Comparison of ENCODE assay signal across 8 cellular contexts in genomic region chr5:150411245-150411979, GRCh38. TPM values are rescaled to one million over a fixed set of nuclear protein-coding genes. Genes with fewer than 3 reads are reported as not detected.
DNase-seq lines count a peak whose midpoint lies in the region; ATAC-seq, FAIRE-seq and TF ChIP-seq lines count a peak whose summit lies in the region.

No MANE protein-coding gene starts in this region.

- H3K4me1 Mint-ChIP-seq in CD8-positive, alpha-beta T cell (ENCODE audit: low read depth), result peaks cover 45% of the 10 kb centered on the region
- peaks cover 41% of the 10 kb centered on the region for H3K4me1 Mint-ChIP-seq in activated CD4-positive, alpha-beta memory T cell treated with anti-CD3 and anti-CD28 coated beads, Interleukin-2, amount 10 ng/mL, durations not matched to agents 7 days and 5 days

- DNase-seq in CD8-positive, alpha-beta T cell, result peak; percentile 51 to 78 (median 68)
- DNase-seq in activated CD4-positive, alpha-beta memory T cell treated with anti-CD3 and anti-CD28 coated beads, Interleukin-2, amount 10 ng/mL, durations not matched to agents 7 days and 5 days, result peak; percentile 86
- DNase-seq in esophagus squamous epithelium (lab: John Stamatoyannopoulos, UW) (no peak), small intestine (peak; percentile 62), posterior vena cava (ENCODE audit: low spot score) (no peak), NCI-H1694 (lab: John Stamatoyannopoulos, UW) (no peak), NCI-H2171 treated with DMSO at 0.1 percent for 48 hours (lab: John Stamatoyannopoulos, UW) (no peak)

- H3K36me3 ChIP-seq in CD8-positive, alpha-beta T cell (ENCODE audit: insufficient read depth, low read length), result peaks cover 6% of the 10 kb centered on the region
- H3K36me3 ChIP-seq in HUES48 (ENCODE audit: control insufficient read depth, insufficient read depth, low read length) (no peaks in the 10 kb centered on the region), esophagus squamous epithelium (peaks cover 0 to 8% (median under 1%) of the 10 kb centered on the region in 3 donors), small intestine (ENCODE audit: control insufficient read depth in 2 of 2, insufficient read depth in 2 of 2, low read length in 2 of 2) (peaks cover 0 to 2% of the 10 kb centered on the region in 2 donors)

- FAIRE-seq in small intestine (lab: Jason Lieb, UNC), result no peak

- H3K9me3 ChIP-seq in CD8-positive, alpha-beta T cell (ENCODE audit: low read length), result no peaks in the 10 kb centered on the region
- H3K9me3 ChIP-seq in HUES48 (ENCODE audit: control insufficient read depth, insufficient read depth, low read length) (no peaks in the 10 kb centered on the region), esophagus squamous epithelium (no peaks in the 10 kb centered on the region), small intestine (ENCODE audit: control insufficient read depth, low read depth) (no peaks in the 10 kb centered on the region)

- peak overlapping the region; percentile 94 for H3K27ac ChIP-seq in CD8-positive, alpha-beta T cell (ENCODE audit: low read depth, low read length)
- H3K27ac ChIP-seq in HUES48 (ENCODE audit: low read depth, low read length), result peak overlapping the region; percentile 59
- peak overlapping the region; percentile 81 to 95 (median 84) for H3K27ac ChIP-seq in esophagus squamous epithelium
- peak overlapping the region; percentile 96 for H3K27ac ChIP-seq in small intestine (ENCODE audit: low read depth in 1 of 2, low read length in 1 of 2)

- H3K27me3 ChIP-seq in CD8-positive, alpha-beta T cell (ENCODE audit: insufficient read depth, low read length), result no peaks in the 10 kb centered on the region
- no peaks in the 10 kb centered on the region for H3K27me3 ChIP-seq in HUES48 (ENCODE audit: control insufficient read depth, insufficient read depth, low read length)
- H3K27me3 ChIP-seq in esophagus squamous epithelium, result no peaks in the 10 kb centered on the region
- no peaks in the 10 kb centered on the region for H3K27me3 ChIP-seq in small intestine (ENCODE audit: control insufficient read depth in 2 of 2, insufficient read depth in 2 of 2, low read length in 2 of 2)

- ATAC-seq in CD8-positive, alpha-beta T cell, result no peak

- H3K9me3 Mint-ChIP-seq in CD8-positive, alpha-beta T cell, result no peaks in the 10 kb centered on the region
- no peaks in the 10 kb centered on the region for H3K9me3 Mint-ChIP-seq in activated CD4-positive, alpha-beta memory T cell treated with anti-CD3 and anti-CD28 coated beads, Interleukin-2, amount 10 ng/mL, durations not matched to agents 7 days and 5 days

- H3K4me3 Mint-ChIP-seq in CD8-positive, alpha-beta T cell, result peak overlapping the region; percentile 100
- H3K4me3 Mint-ChIP-seq in activated CD4-positive, alpha-beta memory T cell treated with anti-CD3 and anti-CD28 coated beads, Interleukin-2, amount 10 ng/mL, durations not matched to agents 7 days and 5 days, result peak overlapping the region; percentile 94

- H3K36me3 Mint-ChIP-seq in CD8-positive, alpha-beta T cell, result peaks cover 34% of the 10 kb centered on the region
- peaks cover 36% of the 10 kb centered on the region for H3K36me3 Mint-ChIP-seq in activated CD4-positive, alpha-beta memory T cell treated with anti-CD3 and anti-CD28 coated beads, Interleukin-2, amount 10 ng/mL, durations not matched to agents 7 days and 5 days (ENCODE audit: low read depth)

- POLR2A ChIA-PET in CD8-positive, alpha-beta T cell (lab: Charles Lee), result interaction anchor here (0.5 to 2.5 kb wide), 6 partner anchors 10 to 1357 kb away, joined by 3 to 12 read pairs (median 4); partner anchors contain the start of genes RPS14 and TCOF1
- POLR2A ChIA-PET in activated CD4-positive, alpha-beta memory T cell treated with anti-CD3 and anti-CD28 coated beads, Interleukin-2, amount 10 ng/mL, durations not matched to agents 7 days and 5 days (lab: Charles Lee), result interaction anchor here (0.9 to 5.5 kb wide), 16 partner anchors 9 to 802 kb away, joined by 3 to 74 read pairs (median 7); partner anchors contain the start of genes HMGXB3, RBM22, RPS14 and TCOF1

- intact Hi-C loops in CD8-positive, alpha-beta T cell (cut with DNase I, micrococcal nuclease), result loop anchor here in 1 of 2 experiments (5.0 kb wide), 1 partner anchor 679 kb away; the partner anchor contains the start of gene PPARGC1B
- intact Hi-C loops in esophagus squamous epithelium (cut with DNase I), result no loop called here
- intact Hi-C loops in posterior vena cava (cut with DNase I), result no loop called here

- peak in 1 of 4 donors; percentile 32 for TF ChIP-seq POLR2A in esophagus squamous epithelium (IDR thresholded peaks at IDR 0.05)

- CTCF ChIA-PET in CD8-positive, alpha-beta T cell (lab: Charles Lee), result interaction anchor here (1.3 to 2.3 kb wide), 4 partner anchors 12 to 46 kb away, joined by 4 to 9 read pairs (median 6); no protein-coding TSS in a partner anchor
- CTCF ChIA-PET in activated CD4-positive, alpha-beta memory T cell treated with anti-CD3 and anti-CD28 coated beads, Interleukin-2, amount 10 ng/mL, durations not matched to agents 7 days and 5 days (lab: Charles Lee), result interaction anchor here (0.7 to 2.7 kb wide), 11 partner anchors 8 to 248 kb away, joined by 3 to 14 read pairs (median 6); no protein-coding TSS in a partner anchor

- peaks cover 39% of the 10 kb centered on the region for H3K4me1 ChIP-seq in CD8-positive, alpha-beta T cell (ENCODE audit: insufficient read depth, low read length)
- H3K4me1 ChIP-seq in HUES48 (ENCODE audit: control insufficient read depth, insufficient read depth, low read length) (peaks cover 27% of the 10 kb centered on the region), esophagus squamous epithelium (peaks cover 16 to 69% (median 38%) of the 10 kb centered on the region in 3 donors), small intestine (ENCODE audit: control insufficient read depth in 2 of 2, insufficient read depth in 1 of 2, low read depth in 1 of 2, low read length in 1 of 2) (no peaks in the 10 kb centered on the region)

- no peak overlapping the region for H3K9ac ChIP-seq in HUES48 (ENCODE audit: low read depth, low read length)

- peak overlapping the region; percentile 88 for H3K4me3 ChIP-seq in CD8-positive, alpha-beta T cell (ENCODE audit: low read depth, low read length)
- H3K4me3 ChIP-seq in HUES48 (ENCODE audit: low read depth, low read length) (no peak overlapping the region), esophagus squamous epithelium (peak overlapping the region; percentile 42 to 64 (median 50)), small intestine (ENCODE audit: low read depth in 1 of 2, low read length in 2 of 2) (peak overlapping the region; percentile 45 to 77)

- TF ChIP-seq CTCF in CD8-positive, alpha-beta T cell (IDR thresholded peaks at IDR 0.05), result no peak
- no peak for TF ChIP-seq CTCF in esophagus squamous epithelium (IDR thresholded peaks at IDR 0.05)

- H3K27ac Mint-ChIP-seq in CD8-positive, alpha-beta T cell, result peak overlapping the region; percentile 100
- H3K27ac Mint-ChIP-seq in activated CD4-positive, alpha-beta memory T cell treated with anti-CD3 and anti-CD28 coated beads, Interleukin-2, amount 10 ng/mL, durations not matched to agents 7 days and 5 days, result peak overlapping the region; percentile 97

- WGBS in esophagus squamous epithelium, 2 donors, result 40 to 67% methylated on average over 5 of the region's 5 CpGs
- 30 to 48% (median 32%) methylated on average over 5 of the region's 5 CpGs for WGBS in small intestine, 3 donors

- no peaks in the 10 kb centered on the region for H3K27me3 Mint-ChIP-seq in CD8-positive, alpha-beta T cell (ENCODE audit: low read depth)
- no peaks in the 10 kb centered on the region for H3K27me3 Mint-ChIP-seq in activated CD4-positive, alpha-beta memory T cell treated with anti-CD3 and anti-CD28 coated beads, Interleukin-2, amount 10 ng/mL, durations not matched to agents 7 days and 5 days

RNA-seq across cellular contexts. Expression of gene CD74, which starts 1.3 kb away (rescaled TPM):
- 100 to 1,000 TPM; 401 to 411 TPM for total RNA-seq in CD8-positive, alpha-beta T cell
- 1,000 to 10,000 TPM; 1,158 to 1,180 TPM for total RNA-seq in activated CD4-positive, alpha-beta memory T cell treated with anti-CD3 and anti-CD28 coated beads, Interleukin-2, amount 10 ng/mL, durations not matched to agents 7 days and 5 days
- total RNA-seq in esophagus squamous epithelium, result 1,000 to 10,000 TPM in 1 of 4 donors, 100 to 1,000 TPM in 2, 10 to 100 TPM in 1; 91.0 to 1,037 (median 261) TPM
- 100 to 1,000 TPM; 288 to 939 (median 792) TPM for polyA plus RNA-seq in small intestine
- total RNA-seq in posterior vena cava, result 100 to 1,000 TPM; 279 to 566 TPM

RNA-seq across cellular contexts. Expression of gene RPS14, which starts 38.1 kb away (rescaled TPM):
- total RNA-seq in CD8-positive, alpha-beta T cell, result 1,000 to 10,000 TPM; 5,604 to 5,613 TPM
- total RNA-seq in activated CD4-positive, alpha-beta memory T cell treated with anti-CD3 and anti-CD28 coated beads, Interleukin-2, amount 10 ng/mL, durations not matched to agents 7 days and 5 days, result 1,000 to 10,000 TPM; 2,316 to 2,367 TPM
- 1,000 to 10,000 TPM; 1,098 to 4,026 (median 2,484) TPM for total RNA-seq in esophagus squamous epithelium
- 1,000 to 10,000 TPM; 2,980 to 5,825 (median 5,408) TPM for polyA plus RNA-seq in small intestine
- 1,000 to 10,000 TPM; 1,337 to 1,411 TPM for total RNA-seq in posterior vena cava

RNA-seq across cellular contexts. Expression of gene TCOF1, which starts 53.9 kb away (rescaled TPM):
- 10 to 100 TPM; 36.5 to 38.7 TPM for total RNA-seq in CD8-positive, alpha-beta T cell
- total RNA-seq in activated CD4-positive, alpha-beta memory T cell treated with anti-CD3 and anti-CD28 coated beads, Interleukin-2, amount 10 ng/mL, durations not matched to agents 7 days and 5 days, result 10 to 100 TPM; 52.8 to 53.0 TPM
- total RNA-seq in esophagus squamous epithelium (10 to 100 TPM; 18.2 to 41.4 (median 24.8) TPM), posterior vena cava (10 to 100 TPM; 19.2 to 24.4 TPM)
- polyA plus RNA-seq in small intestine, result 10 to 100 TPM; 18.3 to 29.7 (median 19.3) TPM

Comparison
In these comparisons a context has a peak if more than half of its experiments do, and no peak if none do; other contexts are left out.
1. DNase-seq: peak in CD8-positive, alpha-beta T cell (7 of 7), activated CD4-positive, alpha-beta memory T cell treated with anti-CD3 and anti-CD28 coated beads, Interleukin-2, amount 10 ng/mL, durations not matched to agents 7 days and 5 days (single experiment) and small intestine (single experiment); none in esophagus squamous epithelium (single experiment), posterior vena cava (single experiment), NCI-H1694 (single experiment) and NCI-H2171 treated with DMSO at 0.1 percent for 48 hours (single experiment).
2. Peak in every context shown above with its lines, with median percentiles within 50 percentile points of each other: H3K27ac ChIP-seq.